11 cellular contexts compared by ENCODE assay signal in genomic region chr12:112420740-112421139, GRCh38. TPM values are rescaled to one million over a fixed set of nuclear protein-coding genes. Genes with fewer than 3 reads are reported as not detected.
DNase-seq lines count a peak whose midpoint lies in the region; TF ChIP-seq lines count a peak whose summit lies in the region.
"Had no signal": no experiment of that assay in that cellular context is flagged by ENCODE, and none has a peak within 500 bp of the region (broad histone marks: within the 10 kb centered on the region; RNA-seq: fewer than 3 reads in every experiment).

No MANE protein-coding gene starts in this region.

- peaks cover 8% of the 10 kb centered on the region for H3K4me1 ChIP-seq in Caco-2

- H3K27me3 Mint-ChIP-seq in Caco-2 (ENCODE audit: insufficient read depth, unreplicated experiment) (no peaks in the 10 kb centered on the region), chondrocyte (ENCODE audit: low read depth) (no peaks in the 10 kb centered on the region)

- H3K4me1 Mint-ChIP-seq in Caco-2 (ENCODE audit: low read depth, unreplicated experiment) (no peaks in the 10 kb centered on the region), chondrocyte (ENCODE audit: low read depth) (peaks cover 45% of the 10 kb centered on the region)

- H3K27ac Mint-ChIP-seq in Caco-2 (ENCODE audit: unreplicated experiment) (no peak overlapping the region), chondrocyte (ENCODE audit: unreplicated experiment) (peak overlapping the region; percentile 85)

- H3K4me3 ChIP-seq in Caco-2 (ENCODE audit: low read depth, low read length), result no peak overlapping the region

- DNase-seq in Caco-2 (no peak), NCI-H526 treated with DMSO at 0.1 percent for 48 hours (lab: John Stamatoyannopoulos, UW) (peak; percentile 19), chondrocyte (ENCODE audit: low spot score) (no peak), pons (ENCODE audit: low spot score) (peak; percentile 58), NCI-H69 (lab: John Stamatoyannopoulos, UW) (no peak), activated gamma-delta T cell (lab: John Stamatoyannopoulos, UW) (no peak), NCI-H2029 treated with DMSO at 0.1 percent for 48 hours (lab: John Stamatoyannopoulos, UW) (no peak), COLO829 (ENCODE audit: low spot score) (no peak)
- DNase-seq: NCI-H1105; stimulated activated CD4-positive, alpha-beta T cell treated with anti-CD3 and anti-CD28 coated beads, Interleukin-15, amount 100 ng/mL, for 24 hours; stimulated activated naive CD4-positive, alpha-beta T cell treated with Interleukin-2 at 50 U/mL for 16 hours had no signal

- H3K27me3 ChIP-seq in Caco-2 (replicated peaks; ENCODE audit: control insufficient read depth, insufficient read depth, low read length), result no peaks in the 10 kb centered on the region

- H3K36me3 Mint-ChIP-seq in Caco-2 (ENCODE audit: insufficient read depth, unreplicated experiment) (peaks cover 34% of the 10 kb centered on the region), chondrocyte (ENCODE audit: low read depth) (no peaks in the 10 kb centered on the region)

- intact Hi-C loops in Caco-2 (cut with micrococcal nuclease; ENCODE audit: unreplicated experiment), result no loop called here

- no peaks in the 10 kb centered on the region for H3K9me3 ChIP-seq in Caco-2

- H3K9me3 Mint-ChIP-seq in Caco-2 (ENCODE audit: unreplicated experiment) (no peaks in the 10 kb centered on the region), chondrocyte (ENCODE audit: low read depth) (no peaks in the 10 kb centered on the region)

- CTCF ChIA-PET in Caco-2 (lab: Charles Lee), result no interaction called here

- no peak for TF ChIP-seq CTCF in Caco-2 (IDR thresholded peaks at IDR 0.05; ENCODE audit: insufficient read depth in 1 of 2, low read depth in 1 of 2, low read length in 1 of 2, severe bottlenecking in 1 of 2, unreplicated experiment in 1 of 2)
- TF ChIP-seq CTCF in chondrocyte (IDR thresholded peaks at IDR 0.05), result no peak

- no TSS peak for BruUV-seq in Caco-2 (replicated peaks; lab: Mats Ljungman, UMichigan)

- H3K4me3 Mint-ChIP-seq in Caco-2 (ENCODE audit: unreplicated experiment) (peak overlapping the region; percentile 97), chondrocyte (ENCODE audit: unreplicated experiment) (peak overlapping the region; percentile 94)

- no peaks in the 10 kb centered on the region for H3K36me3 ChIP-seq in Caco-2 (ENCODE audit: control insufficient read depth, insufficient read depth, low read length)

- POLR2A ChIA-PET in Caco-2 (lab: Charles Lee), result no interaction called here

RNA-seq across cellular contexts. Expression of gene PTPN11, which starts 2.0 kb away (rescaled TPM):
- total RNA-seq in Caco-2 (2022), result 152 and 153 TPM in 2 replicates
- 114 to 141 TPM (median 139 TPM) in 3 replicates for total RNA-seq in chondrocyte

RNA-seq across cellular contexts. Expression of gene RPL6, which starts 11.3 kb away (rescaled TPM):
- 1,460 and 1,533 TPM in 2 replicates for total RNA-seq in Caco-2 (2022)
- 896 to 952 TPM (median 905 TPM) in 3 replicates for total RNA-seq in chondrocyte

RNA-seq across cellular contexts. Expression of gene HECTD4, which starts 38.5 kb away (rescaled TPM):
- total RNA-seq in Caco-2 (2022) (54.5 and 60.9 TPM in 2 replicates), chondrocyte (40.7 to 57.0 TPM (median 42.7 TPM) in 3 replicates)

Comparison
In these comparisons a context has a peak if more than half of its experiments do, and no peak if none do; other contexts are left out.
1. DNase-seq: peak in NCI-H526 treated with DMSO at 0.1 percent for 48 hours (single experiment) and pons (single experiment); none in Caco-2 (0 of 2), chondrocyte (single experiment), NCI-H69 (single experiment), activated gamma-delta T cell (single experiment), NCI-H2029 treated with DMSO at 0.1 percent for 48 hours (single experiment) and COLO829 (single experiment).